8 cellular contexts compared by ENCODE assay signal in the genomic region with DNA sequence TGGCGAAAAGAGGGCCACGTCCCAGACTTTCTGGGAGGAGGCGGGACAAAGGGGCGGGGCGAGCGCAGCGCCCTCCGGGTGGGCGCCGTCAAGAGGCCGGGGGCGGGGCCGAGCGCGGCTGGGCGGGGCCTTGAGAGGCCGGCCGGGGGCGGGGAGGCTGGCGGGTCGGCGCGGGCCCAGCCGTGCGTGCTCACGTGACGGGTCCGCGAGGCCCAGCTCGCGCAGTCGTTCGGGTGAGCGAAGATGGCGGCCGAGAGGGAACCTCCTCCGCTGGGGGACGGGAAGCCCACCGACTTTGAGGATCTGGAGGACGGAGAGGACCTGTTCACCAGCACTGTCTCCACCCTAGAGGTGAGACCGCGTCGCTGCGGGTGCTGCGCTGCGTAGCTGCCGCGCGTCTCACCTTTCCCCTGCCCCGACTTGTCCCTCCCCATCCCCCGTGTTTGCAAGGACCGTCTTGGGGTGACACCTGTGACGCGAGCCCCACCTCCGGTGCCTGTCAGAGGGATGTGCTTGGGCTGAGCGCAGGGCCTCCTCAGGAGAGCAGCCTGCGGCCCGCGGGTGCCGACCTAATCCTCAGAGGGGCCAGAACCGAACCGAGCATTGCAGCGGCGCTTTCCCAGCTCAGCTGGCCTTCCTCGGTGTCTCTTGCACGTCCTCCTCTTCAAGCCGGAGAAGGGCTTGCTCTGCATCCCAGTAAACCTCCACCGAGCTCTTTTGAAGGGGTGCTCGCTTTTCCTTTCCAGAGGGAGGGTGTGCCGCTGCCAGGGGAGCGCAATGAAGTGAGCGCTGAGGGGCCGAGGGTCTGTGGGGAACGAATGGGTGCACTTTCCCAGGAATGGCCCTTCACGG. TPM values are rescaled to one million over a fixed set of nuclear protein-coding genes. Genes with fewer than 3 reads are reported as not detected.
DNase-seq lines count a peak whose midpoint lies in the region; ATAC-seq and TF ChIP-seq lines count a peak whose summit lies in the region.

A gene with protein sequence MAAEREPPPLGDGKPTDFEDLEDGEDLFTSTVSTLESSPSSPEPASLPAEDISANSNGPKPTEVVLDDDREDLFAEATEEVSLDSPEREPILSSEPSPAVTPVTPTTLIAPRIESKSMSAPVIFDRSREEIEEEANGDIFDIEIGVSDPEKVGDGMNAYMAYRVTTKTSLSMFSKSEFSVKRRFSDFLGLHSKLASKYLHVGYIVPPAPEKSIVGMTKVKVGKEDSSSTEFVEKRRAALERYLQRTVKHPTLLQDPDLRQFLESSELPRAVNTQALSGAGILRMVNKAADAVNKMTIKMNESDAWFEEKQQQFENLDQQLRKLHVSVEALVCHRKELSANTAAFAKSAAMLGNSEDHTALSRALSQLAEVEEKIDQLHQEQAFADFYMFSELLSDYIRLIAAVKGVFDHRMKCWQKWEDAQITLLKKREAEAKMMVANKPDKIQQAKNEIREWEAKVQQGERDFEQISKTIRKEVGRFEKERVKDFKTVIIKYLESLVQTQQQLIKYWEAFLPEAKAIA (plus strand): TSS at position 220 of the 852 bp plus-strand sequence. CDS start 24 bp downstream, at position 244.

- no peaks in the 10 kb centered on the region for H3K27me3 ChIP-seq in iPS DF 6.9 (ENCODE audit: control insufficient read depth, insufficient read depth, low read length)

- peaks cover 2 to 7% (median 5%) of the 10 kb centered on the region in 5 experiments for H3K9me3 Mint-ChIP-seq in brain

- peak; percentile 85 for ATAC-seq in HG02943 (IDR thresholded peaks at IDR 0.05; ENCODE audit: low read depth, unreplicated experiment)

- H3K27me3 Mint-ChIP-seq in brain, result peaks cover 16% of the 10 kb centered on the region

- H3K27ac ChIP-seq in iPS DF 6.9 (ENCODE audit: low read length), result no peak within 1 kb of the TSS

- no peak for TF ChIP-seq CTCF in brain (conservative IDR thresholded peaks at IDR 0.05)

- no peaks in the 10 kb centered on the region for H3K4me1 ChIP-seq in iPS DF 6.9 (ENCODE audit: control insufficient read depth, insufficient read depth, low read length)

- H3K4me1 Mint-ChIP-seq in brain, result peaks cover 28% of the 10 kb centered on the region

- H3K4me3 Mint-ChIP-seq in brain, result peak within 1 kb of the TSS; percentile 93 to 99 (median 97)

- WGBS in iPS DF 6.9 (ENCODE audit: insufficient coverage, insufficient read length), result no CpG with 5 or more reads among the region's 75 CpGs

- H3K36me3 ChIP-seq in iPS DF 6.9 (ENCODE audit: control insufficient read depth, insufficient read depth, low read length), result no peaks in the 10 kb centered on the region

- H3K36me3 Mint-ChIP-seq in brain, result peaks cover 24% of the 10 kb centered on the region

- peak; percentile 68 to 81 for DNase-seq in NCI-H2081 (lab: John Stamatoyannopoulos, UW)
- no peak for DNase-seq in NCI-H2081 treated with DMSO at 0.1 percent for 48 hours (lab: John Stamatoyannopoulos, UW)
- peak; percentile 15 for DNase-seq in NCI-H2107 treated with DMSO at 0.1 percent for 48 hours (lab: John Stamatoyannopoulos, UW; ENCODE audit: unreplicated experiment)
- peak; percentile 90 for DNase-seq in UCSD-AML1 (lab: John Stamatoyannopoulos, UW; ENCODE audit: unreplicated experiment)
- DNase-seq in iPS DF 6.9 (ENCODE audit: low read depth, low spot score), result peak; percentile 43
- DNase-seq in skeletal muscle cell (ENCODE audit: low read depth), result no peak

- H3K27ac Mint-ChIP-seq in brain, result peak within 1 kb of the TSS; percentile 92 to 96 (median 95)

- H3K4me3 ChIP-seq in iPS DF 6.9 (ENCODE audit: low read length), result peak within 1 kb of the TSS; percentile 97
- H3K4me3 ChIP-seq in skeletal muscle cell (ENCODE audit: low read depth, low read length), result peak within 1 kb of the TSS; percentile 89

- no peaks in the 10 kb centered on the region for H3K9me3 ChIP-seq in iPS DF 6.9 (ENCODE audit: control insufficient read depth, insufficient read depth, low read length)

RNA-seq across cellular contexts. Expression of the gene that starts here (rescaled TPM):
- 18.1 TPM for polyA plus RNA-seq in brain (ENCODE audit: insufficient read depth, low read depth, low replicate concordance)

Comparison
In these comparisons a context has a peak if more than half of its experiments do, and no peak if none do; other contexts are left out.
1. DNase-seq: peak in NCI-H2081 (2 of 2), NCI-H2107 treated with DMSO at 0.1 percent for 48 hours (single experiment), UCSD-AML1 (single experiment) and iPS DF 6.9 (single experiment); none in NCI-H2081 treated with DMSO at 0.1 percent for 48 hours (single experiment) and skeletal muscle cell (single experiment).